9 cellular contexts compared by ENCODE assay signal in the genomic region with DNA sequence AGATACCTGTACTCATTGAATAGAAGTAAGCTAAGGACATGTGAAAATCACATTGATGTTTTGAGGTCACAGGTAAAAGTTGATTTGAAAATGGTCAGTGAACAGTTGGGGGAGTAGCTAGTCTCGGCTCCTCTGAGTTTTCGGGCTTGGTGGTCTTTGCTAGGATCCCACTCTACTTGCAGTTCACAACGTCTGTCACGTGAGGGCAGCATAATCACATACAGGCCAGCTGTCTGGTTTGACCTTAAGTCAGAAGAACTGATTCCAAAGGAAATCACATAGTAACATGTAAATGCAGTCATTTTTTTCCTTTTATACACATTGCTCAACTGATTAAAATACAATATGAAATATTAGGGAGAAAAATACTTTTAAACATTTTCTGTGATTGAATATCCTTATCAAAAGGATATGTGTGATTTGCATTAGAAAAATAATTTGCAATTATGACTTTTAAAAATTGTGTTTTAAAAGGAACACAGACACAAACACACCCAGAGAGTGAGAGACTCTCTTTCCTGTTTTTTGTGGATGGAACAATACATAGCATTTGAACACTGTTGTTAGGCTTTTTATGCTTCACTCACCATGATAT. TPM values are rescaled to one million over a fixed set of nuclear protein-coding genes. Genes with fewer than 3 reads are reported as not detected.
DNase-seq lines count a peak whose midpoint lies in the region; ATAC-seq and TF ChIP-seq lines count a peak whose summit lies in the region.
"Had no signal": no experiment of that assay in that cellular context is flagged by ENCODE, and none has a peak within 500 bp of the region (broad histone marks: within the 10 kb centered on the region; RNA-seq: fewer than 3 reads in every experiment).

No MANE protein-coding gene starts in this region.

- TF ChIP-seq CTCF in CD14-positive monocyte (IDR thresholded peaks at IDR 0.05) (peak; percentile 94), esophagus squamous epithelium (IDR thresholded peaks at IDR 0.05) (peak; percentile 59 to 79 (median 62)), nephron progenitor cell (IDR thresholded peaks at IDR 0.05) (peak; percentile 92), upper lobe of left lung (IDR thresholded peaks at IDR 0.05) (peak; percentile 62 to 78 (median 70))

- H3K4me1 Mint-ChIP-seq in CD14-positive monocyte: no peaks in the 10 kb centered on the region
- no peaks in the 10 kb centered on the region for H3K4me1 Mint-ChIP-seq in activated CD8-positive, alpha-beta T cell treated with anti-CD3 and anti-CD28 coated beads, Interleukin-2, amount 10 ng/mL, durations not matched to agents 7 days and 5 days (ENCODE audit: low read depth)
- no peaks in the 10 kb centered on the region for H3K4me1 Mint-ChIP-seq in nephron progenitor cell

- CTCF ChIA-PET in activated CD8-positive, alpha-beta T cell treated with anti-CD3 and anti-CD28 coated beads, Interleukin-2, amount 10 ng/mL, durations not matched to agents 7 days and 5 days (lab: Charles Lee): interaction anchor here (0.6 to 1.8 kb wide), 8 partner anchors 10 to 504 kb away, joined by 3 to 5 read pairs (median 4); no protein-coding TSS in a partner anchor

- DNase-seq in CD14-positive monocyte (ENCODE audit: low spot score): peak; percentile 49
- peak; percentile 27 for DNase-seq in NCI-H446 treated with DMSO at 0.1 percent for 48 hours (lab: John Stamatoyannopoulos, UW)
- DNase-seq in activated CD8-positive, alpha-beta T cell treated with anti-CD3 and anti-CD28 coated beads, Interleukin-2, amount 10 ng/mL, durations not matched to agents 7 days and 5 days: peak; percentile 63
- DNase-seq in esophagus squamous epithelium (lab: John Stamatoyannopoulos, UW): no peak
- peak; percentile 81 for DNase-seq in nephron progenitor cell
- peak in 1 of 2 donors; percentile 52 for DNase-seq in upper lobe of left lung

- POLR2A ChIA-PET in activated CD8-positive, alpha-beta T cell treated with anti-CD3 and anti-CD28 coated beads, Interleukin-2, amount 10 ng/mL, durations not matched to agents 7 days and 5 days (lab: Charles Lee): no interaction called here

- no peak overlapping the region for H3K27ac Mint-ChIP-seq in CD14-positive monocyte
- no peak overlapping the region for H3K27ac Mint-ChIP-seq in activated CD8-positive, alpha-beta T cell treated with anti-CD3 and anti-CD28 coated beads, Interleukin-2, amount 10 ng/mL, durations not matched to agents 7 days and 5 days
- H3K27ac Mint-ChIP-seq in nephron progenitor cell: no peak overlapping the region

- H3K36me3 Mint-ChIP-seq in CD14-positive monocyte (no peaks in the 10 kb centered on the region), nephron progenitor cell (ENCODE audit: low read depth) (no peaks in the 10 kb centered on the region)
- H3K36me3 Mint-ChIP-seq in activated CD8-positive, alpha-beta T cell treated with anti-CD3 and anti-CD28 coated beads, Interleukin-2, amount 10 ng/mL, durations not matched to agents 7 days and 5 days (ENCODE audit: low read depth): no peaks in the 10 kb centered on the region

- H3K9me3 ChIP-seq in esophagus squamous epithelium: no peaks in the 10 kb centered on the region
- H3K9me3 ChIP-seq in upper lobe of left lung: no peaks in the 10 kb centered on the region

- ATAC-seq in GM18907 (IDR thresholded peaks at IDR 0.05; ENCODE audit: unreplicated experiment) (peak; percentile 83), HG03135 (IDR thresholded peaks at IDR 0.05; ENCODE audit: unreplicated experiment) (peak; percentile 71), upper lobe of left lung (ENCODE audit: low FRiP score in 2 of 2) (peak; percentile 61 to 91)
- peak; percentile 58 for ATAC-seq in activated CD8-positive, alpha-beta T cell treated with anti-CD3 and anti-CD28 coated beads, Interleukin-2, amount 10 ng/mL, durations not matched to agents 7 days and 5 days

- no peak overlapping the region for H3K4me3 ChIP-seq in esophagus squamous epithelium
- no peak overlapping the region for H3K4me3 ChIP-seq in upper lobe of left lung

- H3K4me3 Mint-ChIP-seq in CD14-positive monocyte: no peak overlapping the region
- no peak overlapping the region for H3K4me3 Mint-ChIP-seq in activated CD8-positive, alpha-beta T cell treated with anti-CD3 and anti-CD28 coated beads, Interleukin-2, amount 10 ng/mL, durations not matched to agents 7 days and 5 days
- H3K4me3 Mint-ChIP-seq in nephron progenitor cell: no peak overlapping the region

- H3K27me3 ChIP-seq in esophagus squamous epithelium (no peaks in the 10 kb centered on the region), upper lobe of left lung (no peaks in the 10 kb centered on the region)

- H3K4me1 ChIP-seq in esophagus squamous epithelium (peaks cover 0 to 8% (median 0%) of the 10 kb centered on the region in 3 donors), upper lobe of left lung (no peaks in the 10 kb centered on the region)

- no peak for TF ChIP-seq POLR2A in esophagus squamous epithelium (IDR thresholded peaks at IDR 0.05)
- TF ChIP-seq POLR2A in upper lobe of left lung (IDR thresholded peaks at IDR 0.05): no peak

- H3K36me3 ChIP-seq in esophagus squamous epithelium (no peaks in the 10 kb centered on the region), upper lobe of left lung (no peaks in the 10 kb centered on the region)

- no peaks in the 10 kb centered on the region for H3K9me3 Mint-ChIP-seq in CD14-positive monocyte
- H3K9me3 Mint-ChIP-seq in activated CD8-positive, alpha-beta T cell treated with anti-CD3 and anti-CD28 coated beads, Interleukin-2, amount 10 ng/mL, durations not matched to agents 7 days and 5 days (ENCODE audit: insufficient read depth): no peaks in the 10 kb centered on the region
- no peaks in the 10 kb centered on the region for H3K9me3 Mint-ChIP-seq in nephron progenitor cell

- TF ChIP-seq EP300 in upper lobe of left lung (IDR thresholded peaks at IDR 0.05): no peak

- intact Hi-C loops in CD14-positive monocyte (cut with micrococcal nuclease) (loop anchor here (5.0 to 10.0 kb wide), 2 partner anchors 500 to 502 kb away; no protein-coding TSS in a partner anchor), esophagus squamous epithelium (cut with DNase I) (loop anchor here (10.0 kb wide), 1 partner anchor 512 kb away; no protein-coding TSS in a partner anchor)

- H3K27me3 Mint-ChIP-seq in CD14-positive monocyte (ENCODE audit: low read depth in 3 of 3) (peaks cover 0 to 3% (median 2%) of the 10 kb centered on the region in 3 donors), nephron progenitor cell (ENCODE audit: low read depth, poor library complexity) (peaks cover 3% of the 10 kb centered on the region)
- peaks cover 8% of the 10 kb centered on the region for H3K27me3 Mint-ChIP-seq in activated CD8-positive, alpha-beta T cell treated with anti-CD3 and anti-CD28 coated beads, Interleukin-2, amount 10 ng/mL, durations not matched to agents 7 days and 5 days (ENCODE audit: low read depth)

- 1 to 8% methylated on average over 4 of the region's 4 CpGs for WGBS in esophagus squamous epithelium, 2 donors
- WGBS in upper lobe of left lung, 2 donors: 3 to 4% methylated on average over 4 of the region's 4 CpGs

- no peak overlapping the region for H3K27ac ChIP-seq in esophagus squamous epithelium
- H3K27ac ChIP-seq in upper lobe of left lung: no peak overlapping the region

RNA-seq across cellular contexts. Expression of a gene that starts 21.8 kb away (rescaled TPM):
- polyA plus RNA-seq in CD14-positive monocyte: not detected
- not detected for total RNA-seq in activated CD8-positive, alpha-beta T cell treated with anti-CD3 and anti-CD28 coated beads, Interleukin-2, amount 10 ng/mL, durations not matched to agents 7 days and 5 days
- total RNA-seq in esophagus squamous epithelium (not detected), upper lobe of left lung (not detected)
- total RNA-seq: T-helper 1 cell treated with Interleukin-12 subunit alpha and Interleukin-12 subunit beta and Interleukin-4 antibody, amounts not matched to agents 30 ng/mL and 1 ng/mL, for 36 hours had no signal
